8 cellular contexts compared by ENCODE assay signal in the genomic region with DNA sequence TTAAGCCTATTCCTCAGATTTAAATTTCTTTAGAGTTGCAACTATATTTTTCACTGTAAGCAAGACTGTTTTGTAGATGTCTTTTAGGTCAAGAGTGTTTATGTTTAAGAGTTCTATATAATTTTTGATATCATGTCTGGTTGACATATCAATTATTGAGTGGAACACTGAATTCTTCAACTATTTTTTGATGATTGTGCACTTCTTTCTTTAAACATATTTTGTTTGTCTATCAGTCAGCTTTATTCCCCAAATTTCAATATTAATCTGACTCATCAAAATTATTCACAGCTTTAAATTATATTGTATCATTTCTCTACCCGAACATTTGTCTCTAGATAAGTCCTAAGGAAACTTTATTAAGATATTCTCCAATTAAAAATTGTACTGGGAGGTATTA.
"Had no signal": no experiment of that assay in that cellular context is flagged by ENCODE, and none has a peak within 500 bp of the region (broad histone marks: within the 10 kb centered on the region; RNA-seq: fewer than 3 reads in every experiment).

No MANE protein-coding gene starts in this region.

- H3K4me3 ChIP-seq: GM23338 had no signal

- H3K9ac ChIP-seq: KMS-11 had no signal

- H3K4me2 ChIP-seq: GM23338, KMS-11 had no signal

- DNase-seq: H9, HCEC 1CT, KBM-7 had no signal

- FAIRE-seq: H1, H54, HTR-8/SVneo had no signal

- ATAC-seq: GM23338 had no signal

- H3K27ac ChIP-seq: KMS-11 had no signal

- H2AFZ ChIP-seq: GM23338 had no signal
